Comparison of ENCODE assay signal across 10 cellular contexts in genomic region chr16:10868562-10869469, GRCh38. TPM values are rescaled to one million over a fixed set of nuclear protein-coding genes. Genes with fewer than 3 reads are reported as not detected.
DNase-seq lines count a peak whose midpoint lies in the region; ATAC-seq and TF ChIP-seq lines count a peak whose summit lies in the region.
"Had no signal": no experiment of that assay in that cellular context is flagged by ENCODE, and none has a peak within 500 bp of the region (broad histone marks: within the 10 kb centered on the region; RNA-seq: fewer than 3 reads in every experiment).

No MANE protein-coding gene starts in this region.

- no peak overlapping the region for H4K5ac ChIP-seq in H9 (ENCODE audit: insufficient read length, low read depth, low read length)

- H2AK5ac ChIP-seq in H9 (ENCODE audit: insufficient read length, low read length) = no peak overlapping the region

- H3K4me3 Mint-ChIP-seq in activated B cell treated with CpG ODN at 0.5 μM for 24 hours = peak overlapping the region; percentile 76
- H3K4me3 Mint-ChIP-seq in natural killer cell treated with Interleukin-12 subunit alpha and Interleukin-12 subunit beta and Interleukin-15 and Interleukin-18, amount 100 ng/mL, for 72 hours = peak overlapping the region; percentile 83
- no peak overlapping the region for H3K4me3 Mint-ChIP-seq in H9

- H2AFZ ChIP-seq in H9 (ENCODE audit: low read length) = no peak overlapping the region

- ATAC-seq in GM18861 (IDR thresholded peaks at IDR 0.05; ENCODE audit: unreplicated experiment) (peak; percentile 37), HG02938 (IDR thresholded peaks at IDR 0.05; ENCODE audit: unreplicated experiment) (peak; percentile 40), activated B cell treated with CpG ODN at 0.5 μM for 24 hours (ENCODE audit: low read depth) (peak; percentile 70), GM19455 (IDR thresholded peaks at IDR 0.05; ENCODE audit: unreplicated experiment) (no peak)
- no peak for ATAC-seq in natural killer cell treated with Interleukin-12 subunit alpha and Interleukin-12 subunit beta and Interleukin-15 and Interleukin-18, amount 100 ng/mL, for 72 hours

- no peak overlapping the region for H3K56ac ChIP-seq in H9 (ENCODE audit: insufficient read length, low read depth, low read length)

- no peak overlapping the region for H4K91ac ChIP-seq in H9 (ENCODE audit: insufficient read length, low read depth, low read length)

- no peak overlapping the region for H3K18ac ChIP-seq in H9 (ENCODE audit: insufficient read length, low read depth, low read length)

- POLR2A ChIA-PET in activated B cell treated with CpG ODN at 0.5 μM for 24 hours (lab: Charles Lee) = interaction anchor here (0.5 to 10.9 kb wide), 25 partner anchors 9 to 941 kb away, joined by 3 to 228 read pairs (median 9); partner anchors contain the start of genes CIITA, DEXI, NUBP1 and SOCS1

- H3K79me2 ChIP-seq in H9 (ENCODE audit: insufficient read depth, low read length) = no peaks in the 10 kb centered on the region

- H3K27ac Mint-ChIP-seq in activated B cell treated with CpG ODN at 0.5 μM for 24 hours (peak overlapping the region; percentile 91), H9 (peak overlapping the region in 1 of 3 experiments; percentile 68; a peak in 2 of 7 replicates)
- peak overlapping the region; percentile 50 to 93 for H3K27ac Mint-ChIP-seq in natural killer cell treated with Interleukin-12 subunit alpha and Interleukin-12 subunit beta and Interleukin-15 and Interleukin-18, amount 100 ng/mL, for 72 hours

- no peak overlapping the region for H4K8ac ChIP-seq in H9 (replicated peaks; ENCODE audit: insufficient read length, low read depth, low read length)

- no peak overlapping the region for H2BK12ac ChIP-seq in H9 (ENCODE audit: insufficient read length, low read depth, low read length)

- H3K27ac ChIP-seq in H9 (ENCODE audit: insufficient read length, low read depth, low read length) = no peak overlapping the region
- H3K27ac ChIP-seq: epithelial cell of prostate had no signal

- H4K20me1 ChIP-seq in H9 (ENCODE audit: control insufficient read depth, insufficient read depth, insufficient read length) = no peaks in the 10 kb centered on the region

- H2BK120ac ChIP-seq in H9 (ENCODE audit: low read depth, low read length, poor library complexity, severe bottlenecking) = no peak overlapping the region

- H3K27me3 ChIP-seq in H9 (ENCODE audit: insufficient read depth, low read length) = no peaks in the 10 kb centered on the region

- no peak overlapping the region for H2BK15ac ChIP-seq in H9 (ENCODE audit: low read depth, low read length)

- H3K14ac ChIP-seq in H9 (ENCODE audit: insufficient read depth, low read length) = no peak overlapping the region; the same call in 1 of the 2 replicates

- no peak for TF ChIP-seq CTCF in activated B cell treated with CpG ODN at 0.5 μM for 24 hours (IDR thresholded peaks at IDR 0.05)
- no peak for TF ChIP-seq CTCF in H9 (conservative IDR thresholded peaks at IDR 0.05)

- CTCF ChIA-PET in activated B cell treated with CpG ODN at 0.5 μM for 24 hours (lab: Charles Lee) = interaction anchor here (0.7 to 1.9 kb wide), 7 partner anchors 9 to 131 kb away, joined by 3 to 16 read pairs (median 3); partner anchors contain the start of genes CIITA and NUBP1

- H3K9me3 ChIP-seq in H9 (ENCODE audit: control insufficient read depth, low read depth, low read length) = no peaks in the 10 kb centered on the region

- no peak overlapping the region for H3K9ac ChIP-seq in H9 (ENCODE audit: extremely low read depth, insufficient read length, low read length)

- no peaks in the 10 kb centered on the region for H3K23me2 ChIP-seq in H9 (ENCODE audit: insufficient read length, low read depth, low read length, poor library complexity, severe bottlenecking)

- H3K36me3 Mint-ChIP-seq in activated B cell treated with CpG ODN at 0.5 μM for 24 hours (ENCODE audit: low read depth) (no peaks in the 10 kb centered on the region), H9 (ENCODE audit: insufficient read depth in 1 of 3, low read depth in 3 of 3) (no peaks in the 10 kb centered on the region)
- no peaks in the 10 kb centered on the region for H3K36me3 Mint-ChIP-seq in natural killer cell treated with Interleukin-12 subunit alpha and Interleukin-12 subunit beta and Interleukin-15 and Interleukin-18, amount 100 ng/mL, for 72 hours

- no peaks in the 10 kb centered on the region for H3K9me3 Mint-ChIP-seq in activated B cell treated with CpG ODN at 0.5 μM for 24 hours
- no peaks in the 10 kb centered on the region for H3K9me3 Mint-ChIP-seq in natural killer cell treated with Interleukin-12 subunit alpha and Interleukin-12 subunit beta and Interleukin-15 and Interleukin-18, amount 100 ng/mL, for 72 hours
- no peaks in the 10 kb centered on the region for H3K9me3 Mint-ChIP-seq in H9

- no CpG with 5 or more reads among the region's 14 CpGs for WGBS in H9 (ENCODE audit: extremely low coverage, insufficient read length, low lambda C conversion rate)

- intact Hi-C loops in activated B cell treated with CpG ODN at 0.5 μM for 24 hours (cut with micrococcal nuclease) = loop anchor here (1.0 to 5.0 kb wide), 7 partner anchors 8 to 1977 kb away; partner anchors contain the start of gene CIITA

- no peaks in the 10 kb centered on the region; the same call in 1 of the 2 replicates for H3K4me1 ChIP-seq in H9 (ENCODE audit: insufficient read depth, low read length)

- no peak overlapping the region for H2BK20ac ChIP-seq in H9 (ENCODE audit: low read depth, low read length, poor library complexity, severe bottlenecking)

- H3K23ac ChIP-seq in H9 (ENCODE audit: insufficient read length, low read depth, low read length) = no peak overlapping the region

- no peak overlapping the region for H2BK5ac ChIP-seq in H9 (ENCODE audit: insufficient read length, low read length)

- peak; percentile 74 for DNase-seq in activated B cell treated with CpG ODN at 0.5 μM for 24 hours
- peak; percentile 37 for DNase-seq in natural killer cell treated with Interleukin-12 subunit alpha and Interleukin-12 subunit beta and Interleukin-15 and Interleukin-18, amount 100 ng/mL, for 72 hours (ENCODE audit: low spot score)
- no peak for DNase-seq in kidney tubule cell (ENCODE audit: low spot score)
- DNase-seq in NCI-H187 treated with DMSO at 0.1 percent for 48 hours (lab: John Stamatoyannopoulos, UW) = no peak
- no peak for DNase-seq in H9

- H3K27me3 Mint-ChIP-seq in activated B cell treated with CpG ODN at 0.5 μM for 24 hours = no peaks in the 10 kb centered on the region
- peaks cover 0 to 3% of the 10 kb centered on the region in 2 donors for H3K27me3 Mint-ChIP-seq in natural killer cell treated with Interleukin-12 subunit alpha and Interleukin-12 subunit beta and Interleukin-15 and Interleukin-18, amount 100 ng/mL, for 72 hours
- H3K27me3 Mint-ChIP-seq in H9 (ENCODE audit: low read depth) = peaks cover 18% of the 10 kb centered on the region

- peaks cover 97% of the 10 kb centered on the region for H3K4me1 Mint-ChIP-seq in activated B cell treated with CpG ODN at 0.5 μM for 24 hours
- H3K4me1 Mint-ChIP-seq in natural killer cell treated with Interleukin-12 subunit alpha and Interleukin-12 subunit beta and Interleukin-15 and Interleukin-18, amount 100 ng/mL, for 72 hours (ENCODE audit: low read depth in 2 of 2) = peaks cover 49 to 64% of the 10 kb centered on the region in 2 donors
- peaks cover 15 to 24% of the 10 kb centered on the region in 2 experiments for H3K4me1 Mint-ChIP-seq in H9

- no peak overlapping the region for H3K4me2 ChIP-seq in H9 (ENCODE audit: insufficient read depth, insufficient read length, low read length)

- H3T11ph ChIP-seq in H9 (ENCODE audit: low read length) = no peak overlapping the region

- no peaks in the 10 kb centered on the region for H3K79me1 ChIP-seq in H9 (ENCODE audit: insufficient read depth, low read depth, low read length, poor library complexity, severe bottlenecking)

- no peak overlapping the region for H3K4ac ChIP-seq in H9 (ENCODE audit: low read depth, low read length)

RNA-seq across cellular contexts. Expression of gene CIITA, which starts 8.2 kb away (rescaled TPM):
- 332 and 401 TPM in 2 replicates for total RNA-seq in activated B cell treated with CpG ODN at 0.5 μM for 24 hours
- total RNA-seq in natural killer cell treated with Interleukin-12 subunit alpha and Interleukin-12 subunit beta and Interleukin-15 and Interleukin-18, amount 100 ng/mL, for 72 hours = 100 to 1,000 TPM in 1 of 2 donors, 10 to 100 TPM in 1; 13.3 to 104 TPM
- not detected in 2 replicates for total RNA-seq in H9 (2021)
- total RNA-seq: NCI-H460 had no signal

RNA-seq across cellular contexts. Expression of gene TVP23A, which starts 50.2 kb away (rescaled TPM):
- total RNA-seq in activated B cell treated with CpG ODN at 0.5 μM for 24 hours = 1.6 and 2.0 TPM in 2 replicates
- under 1 TPM in 1 of 2 donors, not detected in 1; 0.50 TPM for total RNA-seq in natural killer cell treated with Interleukin-12 subunit alpha and Interleukin-12 subunit beta and Interleukin-15 and Interleukin-18, amount 100 ng/mL, for 72 hours
- total RNA-seq in H9 (2021) = 3.0 and 3.1 TPM in 2 replicates
- total RNA-seq: NCI-H460 had no signal

Comparison
In these comparisons a context has a peak if more than half of its experiments do, and no peak if none do; other contexts are left out.
1. ATAC-seq: peak in GM18861 (single experiment), HG02938 (single experiment) and activated B cell treated with CpG ODN at 0.5 μM for 24 hours (single experiment); none in natural killer cell treated with Interleukin-12 subunit alpha and Interleukin-12 subunit beta and Interleukin-15 and Interleukin-18, amount 100 ng/mL, for 72 hours (0 of 2) and GM19455 (single experiment).
2. DNase-seq: peak in activated B cell treated with CpG ODN at 0.5 μM for 24 hours (single experiment) and natural killer cell treated with Interleukin-12 subunit alpha and Interleukin-12 subunit beta and Interleukin-15 and Interleukin-18, amount 100 ng/mL, for 72 hours (single experiment); none in kidney tubule cell (single experiment), NCI-H187 treated with DMSO at 0.1 percent for 48 hours (single experiment) and H9 (single experiment).
3. H3K4me3 Mint-ChIP-seq: peak in activated B cell treated with CpG ODN at 0.5 μM for 24 hours (single experiment) and natural killer cell treated with Interleukin-12 subunit alpha and Interleukin-12 subunit beta and Interleukin-15 and Interleukin-18, amount 100 ng/mL, for 72 hours (single experiment); none in H9 (0 of 2).
4. RNA of gene CIITA, which starts 8.2 kb away (total RNA-seq): 332 to 401 TPM in activated B cell treated with CpG ODN at 0.5 μM for 24 hours and 13.3 to 104 TPM in natural killer cell treated with Interleukin-12 subunit alpha and Interleukin-12 subunit beta and Interleukin-15 and Interleukin-18, amount 100 ng/mL, for 72 hours; not detected in H9; every median in the first group is over 10 times any median in the second.